Comparison of ENCODE assay signal across 1 cellular context in the genomic region with DNA sequence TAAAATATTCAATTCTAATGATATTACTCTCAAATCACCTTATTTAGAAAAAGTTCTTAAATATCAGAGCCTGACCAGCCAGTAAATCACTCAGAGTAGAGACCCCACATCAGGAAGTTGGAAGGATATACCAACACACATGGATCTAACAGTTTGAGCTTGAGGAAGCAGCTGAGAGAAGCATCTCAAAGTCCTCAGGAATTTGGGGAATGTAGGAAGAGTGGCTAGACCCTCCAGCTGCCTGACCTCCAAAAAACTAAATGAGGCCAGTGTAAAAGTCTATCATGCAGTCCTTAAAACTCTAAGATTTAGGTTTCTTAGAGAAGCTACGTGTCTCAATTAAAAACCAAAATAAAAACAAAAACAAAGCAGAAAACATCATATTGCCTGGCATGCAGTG.
TF ChIP-seq lines count a peak whose summit lies in the region.

No MANE protein-coding gene starts in this region.

TF ChIP-seq in GM23338, 12 proteins besides CTCF, POLR2A, EP300 and RAD21 (continued from another document):
- TF ChIP-seq, protein P1, sequence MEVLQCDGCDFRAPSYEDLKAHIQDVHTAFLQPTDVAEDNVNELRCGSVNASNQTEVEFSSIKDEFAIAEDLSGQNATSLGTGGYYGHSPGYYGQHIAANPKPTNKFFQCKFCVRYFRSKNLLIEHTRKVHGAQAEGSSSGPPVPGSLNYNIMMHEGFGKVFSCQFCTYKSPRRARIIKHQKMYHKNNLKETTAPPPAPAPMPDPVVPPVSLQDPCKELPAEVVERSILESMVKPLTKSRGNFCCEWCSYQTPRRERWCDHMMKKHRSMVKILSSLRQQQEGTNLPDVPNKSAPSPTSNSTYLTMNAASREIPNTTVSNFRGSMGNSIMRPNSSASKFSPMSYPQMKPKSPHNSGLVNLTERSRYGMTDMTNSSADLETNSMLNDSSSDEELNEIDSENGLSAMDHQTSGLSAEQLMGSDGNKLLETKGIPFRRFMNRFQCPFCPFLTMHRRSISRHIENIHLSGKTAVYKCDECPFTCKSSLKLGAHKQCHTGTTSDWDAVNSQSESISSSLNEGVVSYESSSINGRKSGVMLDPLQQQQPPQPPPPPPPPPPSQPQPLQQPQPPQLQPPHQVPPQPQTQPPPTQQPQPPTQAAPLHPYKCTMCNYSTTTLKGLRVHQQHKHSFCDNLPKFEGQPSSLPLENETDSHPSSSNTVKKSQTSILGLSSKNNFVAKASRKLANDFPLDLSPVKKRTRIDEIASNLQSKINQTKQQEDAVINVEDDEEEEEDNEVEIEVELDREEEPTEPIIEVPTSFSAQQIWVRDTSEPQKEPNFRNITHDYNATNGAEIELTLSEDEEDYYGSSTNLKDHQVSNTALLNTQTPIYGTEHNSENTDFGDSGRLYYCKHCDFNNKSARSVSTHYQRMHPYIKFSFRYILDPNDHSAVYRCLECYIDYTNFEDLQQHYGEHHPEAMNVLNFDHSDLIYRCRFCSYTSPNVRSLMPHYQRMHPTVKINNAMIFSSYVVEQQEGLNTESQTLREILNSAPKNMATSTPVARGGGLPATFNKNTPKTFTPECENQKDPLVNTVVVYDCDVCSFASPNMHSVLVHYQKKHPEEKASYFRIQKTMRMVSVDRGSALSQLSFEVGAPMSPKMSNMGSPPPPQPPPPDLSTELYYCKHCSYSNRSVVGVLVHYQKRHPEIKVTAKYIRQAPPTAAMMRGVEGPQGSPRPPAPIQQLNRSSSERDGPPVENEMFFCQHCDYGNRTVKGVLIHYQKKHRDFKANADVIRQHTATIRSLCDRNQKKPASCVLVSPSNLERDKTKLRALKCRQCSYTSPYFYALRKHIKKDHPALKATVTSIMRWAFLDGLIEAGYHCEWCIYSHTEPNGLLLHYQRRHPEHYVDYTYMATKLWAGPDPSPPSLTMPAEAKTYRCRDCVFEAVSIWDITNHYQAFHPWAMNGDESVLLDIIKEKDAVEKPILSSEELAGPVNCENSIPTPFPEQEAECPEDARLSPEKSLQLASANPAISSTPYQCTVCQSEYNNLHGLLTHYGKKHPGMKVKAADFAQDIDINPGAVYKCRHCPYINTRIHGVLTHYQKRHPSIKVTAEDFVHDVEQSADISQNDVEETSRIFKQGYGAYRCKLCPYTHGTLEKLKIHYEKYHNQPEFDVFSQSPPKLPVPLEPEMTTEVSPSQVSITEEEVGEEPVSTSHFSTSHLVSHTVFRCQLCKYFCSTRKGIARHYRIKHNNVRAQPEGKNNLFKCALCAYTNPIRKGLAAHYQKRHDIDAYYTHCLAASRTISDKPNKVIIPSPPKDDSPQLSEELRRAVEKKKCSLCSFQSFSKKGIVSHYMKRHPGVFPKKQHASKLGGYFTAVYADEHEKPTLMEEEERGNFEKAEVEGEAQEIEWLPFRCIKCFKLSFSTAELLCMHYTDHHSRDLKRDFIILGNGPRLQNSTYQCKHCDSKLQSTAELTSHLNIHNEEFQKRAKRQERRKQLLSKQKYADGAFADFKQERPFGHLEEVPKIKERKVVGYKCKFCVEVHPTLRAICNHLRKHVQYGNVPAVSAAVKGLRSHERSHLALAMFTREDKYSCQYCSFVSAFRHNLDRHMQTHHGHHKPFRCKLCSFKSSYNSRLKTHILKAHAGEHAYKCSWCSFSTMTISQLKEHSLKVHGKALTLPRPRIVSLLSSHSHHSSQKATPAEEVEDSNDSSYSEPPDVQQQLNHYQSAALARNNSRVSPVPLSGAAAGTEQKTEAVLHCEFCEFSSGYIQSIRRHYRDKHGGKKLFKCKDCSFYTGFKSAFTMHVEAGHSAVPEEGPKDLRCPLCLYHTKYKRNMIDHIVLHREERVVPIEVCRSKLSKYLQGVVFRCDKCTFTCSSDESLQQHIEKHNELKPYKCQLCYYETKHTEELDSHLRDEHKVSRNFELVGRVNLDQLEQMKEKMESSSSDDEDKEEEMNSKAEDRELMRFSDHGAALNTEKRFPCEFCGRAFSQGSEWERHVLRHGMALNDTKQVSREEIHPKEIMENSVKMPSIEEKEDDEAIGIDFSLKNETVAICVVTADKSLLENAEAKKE (CRISPR knock-in tag; IDR thresholded peaks at IDR 0.05), result 0 out of 2 replicates have a peak, but pooled peaks have one; percentile 27
- TF ChIP-seq POLR2AphosphoS5 (IDR thresholded peaks at IDR 0.05; ENCODE audit: low read depth), result 0 out of 2 replicates have a peak, but pooled peaks have one; percentile 18
